17 cellular contexts compared by ENCODE assay signal in genomic region chr2:168592181-168592831, GRCh38.
DNase-seq lines count a peak whose midpoint lies in the region; ATAC-seq, FAIRE-seq and TF ChIP-seq lines count a peak whose summit lies in the region.
"Had no signal": no experiment of that assay in that cellular context is flagged by ENCODE, and none has a peak within 500 bp of the region (broad histone marks: within the 10 kb centered on the region; RNA-seq: fewer than 3 reads in every experiment).

No MANE protein-coding gene starts in this region.

- TF ChIP-seq RAD21 in HepG2 (CRISPR knock-in tag; IDR thresholded peaks at IDR 0.05): no peak

- ATAC-seq in Right ventricle myocardium superior (ENCODE audit: poor library complexity): peak; percentile 7
- ATAC-seq in right cardiac atrium: no peak
- ATAC-seq in stimulated activated effector memory CD8-positive, alpha-beta T cell treated with anti-CD3 and anti-CD28 coated beads, Interleukin-12 subunit alpha, Interleukin-12 subunit beta, amount 100 ng/mL, for 72 hours: no peak
- ATAC-seq in HepG2: no peak
- no peak for ATAC-seq in natural killer cell

- H3K27ac ChIP-seq in right atrium auricular region (no peak overlapping the region), WERI-Rb-1 (no peak overlapping the region), right cardiac atrium (ENCODE audit: low read length) (peak overlapping the region; percentile 10), HepG2 (ENCODE audit: extremely low read length, insufficient read depth, low read length) (no peak overlapping the region), spleen (no peak overlapping the region)
- H3K27ac ChIP-seq: KMS-11, PC-9, SK-N-MC had no signal

- H3K27me3 Mint-ChIP-seq in natural killer cell (ENCODE audit: low read depth in 2 of 2): no peaks in the 10 kb centered on the region

- no peaks in the 10 kb centered on the region for H3K27me3 ChIP-seq in right atrium auricular region
- H3K27me3 ChIP-seq in WERI-Rb-1 (ENCODE audit: insufficient read depth, low read depth, severe bottlenecking): no peaks in the 10 kb centered on the region
- no peaks in the 10 kb centered on the region for H3K27me3 ChIP-seq in right cardiac atrium (ENCODE audit: control insufficient read depth, insufficient read depth)
- no peaks in the 10 kb centered on the region for H3K27me3 ChIP-seq in HepG2 (ENCODE audit: control insufficient read depth in 1 of 2, insufficient read depth in 2 of 2, low read length in 2 of 2)
- no peaks in the 10 kb centered on the region for H3K27me3 ChIP-seq in spleen (replicated peaks in 1 of 7)

- H3K4me3 Mint-ChIP-seq in stimulated activated effector memory CD8-positive, alpha-beta T cell treated with anti-CD3 and anti-CD28 coated beads, Interleukin-12 subunit alpha, Interleukin-12 subunit beta, amount 100 ng/mL, for 72 hours: no peak overlapping the region
- H3K4me3 Mint-ChIP-seq in natural killer cell: no peak overlapping the region

- TF ChIP-seq EP300 in HepG2 (IDR thresholded peaks at IDR 0.05; ENCODE audit: low read depth in 2 of 2, low read length in 2 of 2) (no peak), HepG2 (CRISPR knock-in tag; IDR thresholded peaks at IDR 0.05; ENCODE audit: borderline replicate concordance) (no peak)

- H3K9me3 ChIP-seq in right atrium auricular region: no peaks in the 10 kb centered on the region
- H3K9me3 ChIP-seq in WERI-Rb-1 (ENCODE audit: severe bottlenecking): no peaks in the 10 kb centered on the region
- no peaks in the 10 kb centered on the region for H3K9me3 ChIP-seq in right cardiac atrium (ENCODE audit: control insufficient read depth, low read length)
- no peaks in the 10 kb centered on the region for H3K9me3 ChIP-seq in HepG2 (ENCODE audit: low read length)
- no peaks in the 10 kb centered on the region for H3K9me3 ChIP-seq in spleen

- no TSS peak for BruUV-seq in HepG2 (replicated peaks; lab: Mats Ljungman, UMichigan)

- WGBS in right cardiac atrium: 83% methylated on average over 3 of the region's 3 CpGs
- WGBS in HepG2 (ENCODE audit: low lambda C conversion rate): 94% methylated on average over 3 of the region's 3 CpGs
- 80 to 93% (median 88%) methylated on average over 3 of the region's 3 CpGs for WGBS in spleen, 5 donors

- H2AFZ ChIP-seq in HepG2 (ENCODE audit: low read length): no peak overlapping the region
- H2AFZ ChIP-seq: PC-9 had no signal

- no peaks in the 10 kb centered on the region for H3K9me3 Mint-ChIP-seq in stimulated activated effector memory CD8-positive, alpha-beta T cell treated with anti-CD3 and anti-CD28 coated beads, Interleukin-12 subunit alpha, Interleukin-12 subunit beta, amount 100 ng/mL, for 72 hours
- H3K9me3 Mint-ChIP-seq in natural killer cell: no peaks in the 10 kb centered on the region

- no peaks in the 10 kb centered on the region for H3K79me2 ChIP-seq in HepG2 (ENCODE audit: insufficient read depth, low read length)

- H3K36me3 Mint-ChIP-seq in stimulated activated effector memory CD8-positive, alpha-beta T cell treated with anti-CD3 and anti-CD28 coated beads, Interleukin-12 subunit alpha, Interleukin-12 subunit beta, amount 100 ng/mL, for 72 hours: no peaks in the 10 kb centered on the region
- no peaks in the 10 kb centered on the region for H3K36me3 Mint-ChIP-seq in natural killer cell

- DNase-seq in Right ventricle myocardium superior (no peak), right atrium auricular region (ENCODE audit: low spot score) (no peak), WERI-Rb-1 (peak; percentile 17), right cardiac atrium (no peak), HepG2 (ENCODE audit: low spot score) (no peak), natural killer cell (no peak), spleen (no peak)
- DNase-seq in stimulated activated effector memory CD8-positive, alpha-beta T cell treated with anti-CD3 and anti-CD28 coated beads, Interleukin-12 subunit alpha, Interleukin-12 subunit beta, amount 100 ng/mL, for 72 hours (ENCODE audit: low spot score in 2 of 2): no peak
- DNase-seq: Calu3, MM.1S, NCI-H187 treated with DMSO at 0.1 percent for 48 hours, NCI-H2171 treated with DMSO at 0.1 percent for 48 hours, NCI-H526 treated with DMSO at 0.1 percent for 48 hours, PC-9 had no signal

- H3K36me3 ChIP-seq in right atrium auricular region (no peaks in the 10 kb centered on the region), WERI-Rb-1 (no peaks in the 10 kb centered on the region), HepG2 (replicated peaks in 1 of 2; ENCODE audit: control insufficient read depth in 1 of 2, insufficient read depth in 2 of 2, low read length in 2 of 2) (no peaks in the 10 kb centered on the region), spleen (no peaks in the 10 kb centered on the region)

- CTCF ChIA-PET in HepG2 (lab: Yijun Ruan, JAX; ENCODE audit: low intra/inter-chr PET ratio, low total read pairs): no interaction called here

- POLR2A ChIA-PET in HepG2 (lab: Yijun Ruan, JAX): no interaction called here

- H3K9ac ChIP-seq in HepG2 (ENCODE audit: insufficient read depth, low read depth, low read length): no peak overlapping the region
- H3K9ac ChIP-seq: KMS-11 had no signal

- FAIRE-seq in HepG2 (lab: Jason Lieb, UNC): no peak
- FAIRE-seq: H54 had no signal

- intact Hi-C loops in Right ventricle myocardium superior (cut with DNase I): no loop called here
- intact Hi-C loops in right cardiac atrium (cut with DNase I): no loop called here
- intact Hi-C loops in HepG2 (cut with micrococcal nuclease; ENCODE audit: unreplicated experiment): no loop called here
- intact Hi-C loops in natural killer cell (cut with micrococcal nuclease): no loop called here
- intact Hi-C loops in spleen (cut with DNase I; ENCODE audit: low total_unique reads): no loop called here

- no peak for TF ChIP-seq CTCF in right atrium auricular region (IDR thresholded peaks at IDR 0.05)
- TF ChIP-seq CTCF in WERI-Rb-1 (IDR thresholded peaks at IDR 0.05; ENCODE audit: low read depth, low read length): no peak
- TF ChIP-seq CTCF in HepG2 (CRISPR knock-in tag; IDR thresholded peaks at IDR 0.05): no peak
- TF ChIP-seq CTCF in natural killer cell (IDR thresholded peaks at IDR 0.05): no peak
- TF ChIP-seq CTCF in spleen (IDR thresholded peaks at IDR 0.05 in 8 of 11, conservative IDR thresholded peaks at IDR 0.05 in 3 of 11): no peak

- peak overlapping the region; percentile 4 for H3K27ac Mint-ChIP-seq in stimulated activated effector memory CD8-positive, alpha-beta T cell treated with anti-CD3 and anti-CD28 coated beads, Interleukin-12 subunit alpha, Interleukin-12 subunit beta, amount 100 ng/mL, for 72 hours
- no peak overlapping the region for H3K27ac Mint-ChIP-seq in natural killer cell

- in situ Hi-C loops in HepG2 (cut with HindIII; ENCODE audit: extremely low pct_ligation_motif_present, low pct_unique_long_range_greater_than_20kb): no loop called here

- H3K4me1 ChIP-seq in right atrium auricular region (peaks cover 0 to 15% of the 10 kb centered on the region in 2 donors), right cardiac atrium (ENCODE audit: control insufficient read depth, insufficient read depth, low read length) (peaks cover 6% of the 10 kb centered on the region), HepG2 (ENCODE audit: insufficient read depth, low read length) (no peaks in the 10 kb centered on the region), spleen (peaks cover 0 to 17% (median 0%) of the 10 kb centered on the region in 6 donors)

- H3K4me3 ChIP-seq in right atrium auricular region (no peak overlapping the region), WERI-Rb-1 (ENCODE audit: low read depth, low read length) (no peak overlapping the region), right cardiac atrium (ENCODE audit: low read length) (no peak overlapping the region), HepG2 (replicated peaks in 1 of 3; ENCODE audit: insufficient read depth in 1 of 3, low read depth in 2 of 3, low read length in 3 of 3) (no peak overlapping the region), spleen (no peak overlapping the region)
- H3K4me3 ChIP-seq: PC-9, SK-N-MC had no signal

- TF ChIP-seq POLR2A in HepG2 (IDR thresholded peaks at IDR 0.05; ENCODE audit: insufficient read depth in 1 of 2, low read depth in 2 of 2, low read length in 2 of 2) (no peak), spleen (IDR thresholded peaks at IDR 0.05) (no peak)

- peaks cover 15% of the 10 kb centered on the region for H3K4me1 Mint-ChIP-seq in stimulated activated effector memory CD8-positive, alpha-beta T cell treated with anti-CD3 and anti-CD28 coated beads, Interleukin-12 subunit alpha, Interleukin-12 subunit beta, amount 100 ng/mL, for 72 hours
- peaks cover 22 to 34% of the 10 kb centered on the region in 2 donors for H3K4me1 Mint-ChIP-seq in natural killer cell

- no peaks in the 10 kb centered on the region; the same call in 1 of the 2 replicates for H4K20me1 ChIP-seq in HepG2 (ENCODE audit: insufficient read depth, low read length)

- H3K4me2 ChIP-seq in HepG2 (ENCODE audit: low read depth, low read length): no peak overlapping the region
- H3K4me2 ChIP-seq: KMS-11, PC-9 had no signal

TF ChIP-seq in HepG2, 621 proteins besides CTCF, POLR2A, EP300 and RAD21 (continues in another document):
- TF ChIP-seq HNF1A (IDR thresholded peaks at IDR 0.05; ENCODE audit: low read depth) (no peak), HNF1A (CRISPR knock-in tag; IDR thresholded peaks at IDR 0.05; ENCODE audit: borderline replicate concordance) (no peak)
